Comparison of ENCODE assay signal across 8 cellular contexts in genomic region chr22:27879923-27880322, GRCh38. TPM values are rescaled to one million over a fixed set of nuclear protein-coding genes. Genes with fewer than 3 reads are reported as not detected.
A peak's percentile ranks its signal among the peaks of the same experiment; 100 is the strongest.
DNase-seq lines count a peak whose midpoint lies in the region; ATAC-seq and TF ChIP-seq lines count a peak whose summit lies in the region.

No MANE protein-coding gene starts in this region.

- DNase-seq in Right ventricle myocardium inferior (ENCODE audit: missing footprints) (no peak), cardiac septum (ENCODE audit: low spot score) (no peak), Panc1 (ENCODE audit: low read depth, low spot score) (no peak), epithelial cell of proximal tubule (ENCODE audit: low read depth) (no peak)
- no peak for DNase-seq in naive thymus-derived CD4-positive, alpha-beta T cell
- no peak for DNase-seq in NK-92 treated with Interleukin-12 subunit alpha and Interleukin-12 subunit beta, amount 100 ng/mL, for 24 hours (lab: John Stamatoyannopoulos, UW)
- DNase-seq in stimulated activated CD4-positive, alpha-beta T cell treated with anti-CD3 and anti-CD28 coated beads, Interleukin-2, amount 100 ng/mL, for 24 hours, result no peak

- TF ChIP-seq CTCF in Panc1 (IDR thresholded peaks at IDR 0.05) (peak; percentile 47), epithelial cell of proximal tubule (conservative IDR thresholded peaks at IDR 0.05; ENCODE audit: low read depth, low read length) (peak; percentile 70)

- intact Hi-C loops in Right ventricle myocardium inferior (cut with DNase I) (loop anchor here (10.0 kb wide), 1 partner anchor 715 kb away; no protein-coding TSS in a partner anchor), cardiac septum (cut with DNase I) (no loop called here), Panc1 (cut with micrococcal nuclease; ENCODE audit: unreplicated experiment) (no loop called here)
- intact Hi-C loops in naive thymus-derived CD4-positive, alpha-beta T cell (cut with micrococcal nuclease), result loop anchor here (1.0 to 5.0 kb wide), 2 partner anchors 37 to 714 kb away; partner anchors contain the start of gene PITPNB (in 1 of the 2)

- H3K27me3 Mint-ChIP-seq in naive thymus-derived CD4-positive, alpha-beta T cell, result no peaks in the 10 kb centered on the region

- no peaks in the 10 kb centered on the region for H3K27me3 ChIP-seq in Panc1 (ENCODE audit: control insufficient read depth, insufficient read depth, low read length)
- no peaks in the 10 kb centered on the region for H3K27me3 ChIP-seq in naive thymus-derived CD4-positive, alpha-beta T cell (ENCODE audit: control insufficient read depth in 2 of 2, insufficient read depth in 2 of 2, low read length in 2 of 2)

- no peak overlapping the region for H3K27ac Mint-ChIP-seq in naive thymus-derived CD4-positive, alpha-beta T cell

- H3K4me1 ChIP-seq in Panc1 (ENCODE audit: control insufficient read depth, insufficient read depth, low read length), result no peaks in the 10 kb centered on the region
- H3K4me1 ChIP-seq in naive thymus-derived CD4-positive, alpha-beta T cell (ENCODE audit: control insufficient read depth in 2 of 2, insufficient read depth in 2 of 2, low read length in 2 of 2), result peaks cover 0 to 23% of the 10 kb centered on the region in 2 donors

- in situ Hi-C loops in Panc1 (cut with HindIII; ENCODE audit: low pct_unique_long_range_greater_than_20kb, low sequenced_read_pairs), result no loop called here

- peaks cover 14% of the 10 kb centered on the region; the same call in 1 of the 2 replicates for H3K36me3 ChIP-seq in Panc1 (ENCODE audit: control insufficient read depth, insufficient read depth, low read length)
- peaks cover 0 to 11% (median 0%) of the 10 kb centered on the region in 3 experiments for H3K36me3 ChIP-seq in naive thymus-derived CD4-positive, alpha-beta T cell (ENCODE audit: control insufficient read depth in 2 of 3, insufficient read depth in 3 of 3, low read length in 3 of 3)

- POLR2A ChIA-PET in Panc1 (lab: Charles Lee), result interaction anchor here (0.7 kb wide), 1 partner anchor 183 kb away, joined by 3 read pairs; no protein-coding TSS in a partner anchor
- POLR2A ChIA-PET in naive thymus-derived CD4-positive, alpha-beta T cell (lab: Charles Lee), result interaction anchor here (0.5 kb wide), 1 partner anchor 1369 kb away, joined by 3 read pairs; no protein-coding TSS in a partner anchor

- CTCF ChIA-PET in Panc1 (lab: Charles Lee), result no interaction called here
- CTCF ChIA-PET in naive thymus-derived CD4-positive, alpha-beta T cell (lab: Charles Lee), result no interaction called here

- BruUV-seq in Panc1 (replicated peaks; lab: Mats Ljungman, UMichigan), result no TSS peak

- peak; percentile 41 for ATAC-seq in Right ventricle myocardium inferior
- ATAC-seq in Panc1, result peak; percentile 71; the same call in 1 of the 2 replicates
- peak; percentile 39 for ATAC-seq in naive thymus-derived CD4-positive, alpha-beta T cell
- ATAC-seq in GM18868 (IDR thresholded peaks at IDR 0.05; ENCODE audit: unreplicated experiment), result no peak

- H3K27ac ChIP-seq in Panc1 (ENCODE audit: low read length), result no peak overlapping the region
- no peak overlapping the region for H3K27ac ChIP-seq in naive thymus-derived CD4-positive, alpha-beta T cell (ENCODE audit: low read depth, low read length)

- peaks cover 7 to 46% (median 30%) of the 10 kb centered on the region in 7 donors for H3K4me1 Mint-ChIP-seq in naive thymus-derived CD4-positive, alpha-beta T cell

- no peaks in the 10 kb centered on the region for H3K9me3 ChIP-seq in Panc1 (ENCODE audit: control insufficient read depth, insufficient read depth, low read depth, low read length)
- H3K9me3 ChIP-seq in naive thymus-derived CD4-positive, alpha-beta T cell (ENCODE audit: control insufficient read depth in 2 of 3, low read length in 3 of 3), result no peaks in the 10 kb centered on the region

- no peak overlapping the region for H3K4me3 ChIP-seq in Panc1 (ENCODE audit: low read depth in 2 of 2, low read length in 2 of 2)
- H3K4me3 ChIP-seq in epithelial cell of proximal tubule (ENCODE audit: low read depth, low read length), result no peak overlapping the region
- H3K4me3 ChIP-seq in naive thymus-derived CD4-positive, alpha-beta T cell (ENCODE audit: low read length), result no peak overlapping the region

- no peak overlapping the region for H3K4me3 Mint-ChIP-seq in naive thymus-derived CD4-positive, alpha-beta T cell

- peaks cover 0 to 14% (median 4%) of the 10 kb centered on the region in 5 donors for H3K36me3 Mint-ChIP-seq in naive thymus-derived CD4-positive, alpha-beta T cell

- no peaks in the 10 kb centered on the region for H3K9me3 Mint-ChIP-seq in naive thymus-derived CD4-positive, alpha-beta T cell

RNA-seq across cellular contexts. Expression of gene PITPNB, which starts 39.1 kb away (rescaled TPM):
- total RNA-seq in Right ventricle myocardium inferior, result 43.7 TPM
- 69.2 TPM for total RNA-seq in cardiac septum
- total RNA-seq in Panc1 (2021; ENCODE audit: unreplicated experiment), result 67.0 TPM
- 32.3 TPM for polyA plus RNA-seq in Panc1 (2012; ENCODE audit: insufficient read length)
- 16.3 and 21.4 TPM in 2 replicates for total RNA-seq in epithelial cell of proximal tubule
- total RNA-seq in naive thymus-derived CD4-positive, alpha-beta T cell, result 10 to 100 TPM; 56.3 to 98.8 (median 62.8) TPM
- 10 to 100 TPM; 61.7 to 66.0 TPM for polyA plus RNA-seq in naive thymus-derived CD4-positive, alpha-beta T cell

Comparison
In these comparisons a context has a peak if more than half of its experiments do, and no peak if none do; other contexts are left out.
1. intact Hi-C loops: an anchor here in Right ventricle myocardium inferior (10.0 kb wide) and naive thymus-derived CD4-positive, alpha-beta T cell (1.0 to 5.0 kb wide); none called in cardiac septum and Panc1.